In genomic region chr11:47606731-47607130, GRCh38 we compare ENCODE assay signal across 17 cellular contexts. TPM values are rescaled to one million over a fixed set of nuclear protein-coding genes. Genes with fewer than 3 reads are reported as not detected.
DNase-seq lines count a peak whose midpoint lies in the region; TF ChIP-seq lines count a peak whose summit lies in the region.
"Had no signal": no experiment of that assay in that cellular context is flagged by ENCODE, and none has a peak within 500 bp of the region (broad histone marks: within the 10 kb centered on the region; RNA-seq: fewer than 3 reads in every experiment).

No MANE protein-coding gene starts in this region.

- H3K9ac ChIP-seq in mesendoderm (ENCODE audit: low read length), result no peak overlapping the region

- no peak overlapping the region for H3K4me3 ChIP-seq in AG04450 (ENCODE audit: low read depth, low read length)
- H3K4me3 ChIP-seq in Jurkat, Clone E6-1 (ENCODE audit: low read length), result no peak overlapping the region
- H3K4me3 ChIP-seq in cardiac fibroblast (replicated peaks in 1 of 2; ENCODE audit: low read depth in 2 of 2, low read length in 2 of 2), result no peak overlapping the region
- H3K4me3 ChIP-seq in mesendoderm (ENCODE audit: low read length), result no peak overlapping the region
- H3K4me3 ChIP-seq: psoas muscle had no signal

- CTCF ChIA-PET in AG04450 (lab: Charles Lee), result interaction anchor here (1.2 to 2.0 kb wide), 3 partner anchors 12 to 233 kb away, joined by 4 to 13 read pairs (median 5); no protein-coding TSS in a partner anchor

- H3K79me2 ChIP-seq in mesendoderm (ENCODE audit: control insufficient read depth, insufficient read depth, low read length), result no peaks in the 10 kb centered on the region

- no peak for TF ChIP-seq POLR2A in erythroblast (IDR thresholded peaks at IDR 0.05; ENCODE audit: low read length)

- H3K23ac ChIP-seq in mesendoderm (ENCODE audit: low read length), result no peak overlapping the region

- H3K4ac ChIP-seq in mesendoderm (ENCODE audit: low read depth, low read length), result no peak overlapping the region

- H3K4me1 ChIP-seq in mesendoderm (ENCODE audit: control insufficient read depth, low read depth, low read length), result no peaks in the 10 kb centered on the region
- H3K4me1 ChIP-seq: psoas muscle had no signal

- H3K79me1 ChIP-seq in mesendoderm (ENCODE audit: low read length), result no peaks in the 10 kb centered on the region

- H2BK15ac ChIP-seq in mesendoderm (replicated peaks; ENCODE audit: low read depth), result no peak overlapping the region

- H4K5ac ChIP-seq in mesendoderm (ENCODE audit: low read length), result no peak overlapping the region

- no peak overlapping the region for H3K4me2 ChIP-seq in mesendoderm (ENCODE audit: low read length)

- H2AK5ac ChIP-seq in mesendoderm (ENCODE audit: low read length), result no peak overlapping the region

- no peak for DNase-seq in AG04450 (ENCODE audit: low read depth, low spot score)
- peak; percentile 25 for DNase-seq in Jurkat, Clone E6-1 (ENCODE audit: low read depth, low spot score)
- DNase-seq in cardiac fibroblast (ENCODE audit: low read depth in 2 of 2), result peak; percentile 55 to 57
- peak; percentile 35 for DNase-seq in mesendoderm
- no peak for DNase-seq in NCI-H1694 (lab: John Stamatoyannopoulos, UW)
- no peak for DNase-seq in cerebellar nuclear complex (lab: John Stamatoyannopoulos, UW)
- no peak for DNase-seq in DMS79 treated with DMSO at 0.1 percent for 48 hours (lab: John Stamatoyannopoulos, UW)
- DNase-seq in erythroblast (lab: John Stamatoyannopoulos, UW), result no peak
- DNase-seq: activated naive CD8-positive, alpha-beta T cell treated with anti-CD3 and anti-CD28 coated beads for 36 hours; AML-193; cortex of kidney; DMS53; midbrain; NCI-H1930; stimulated activated CD4-positive, alpha-beta T cell treated with anti-CD3 and anti-CD28 coated beads, Interleukin-4, amount 100 ng/mL, for 1 hour; WERI-Rb-1 had no signal

- peak overlapping the region; percentile 73 for H3K27ac ChIP-seq in AG04450 (ENCODE audit: low read depth, low read length)
- no peak overlapping the region for H3K27ac ChIP-seq in mesendoderm (ENCODE audit: low read depth, low read length)
- H3K27ac ChIP-seq: psoas muscle, WERI-Rb-1 had no signal

- no peak overlapping the region for H4K8ac ChIP-seq in mesendoderm (ENCODE audit: low read depth, low read length)

- H3K18ac ChIP-seq in mesendoderm (ENCODE audit: low read length), result no peak overlapping the region

- no CpG with 5 or more reads among the region's 5 CpGs for WGBS in mesendoderm (ENCODE audit: extremely low coverage, insufficient coverage, low lambda C conversion rate)

- H3K56ac ChIP-seq in mesendoderm (ENCODE audit: low read length), result no peak overlapping the region

- POLR2A ChIA-PET in AG04450 (lab: Yijun Ruan, JAX), result interaction anchor here (1.1 to 1.7 kb wide), 2 partner anchors 9 to 191 kb away, joined by 3 to 7 read pairs; no protein-coding TSS in a partner anchor

- H2BK5ac ChIP-seq in mesendoderm (ENCODE audit: low read length), result no peak overlapping the region

- H3K36me3 ChIP-seq in mesendoderm (ENCODE audit: control insufficient read depth, insufficient read depth, low read length), result no peaks in the 10 kb centered on the region

- H3K27me3 ChIP-seq in AG04450 (ENCODE audit: control insufficient read depth, insufficient read depth, low read length) (no peaks in the 10 kb centered on the region), mesendoderm (ENCODE audit: insufficient read depth, low read length, poor library complexity) (no peaks in the 10 kb centered on the region)

- no peaks in the 10 kb centered on the region for H3K9me3 ChIP-seq in AG04450 (ENCODE audit: control insufficient read depth, insufficient read depth, low read length)
- H3K9me3 ChIP-seq: psoas muscle had no signal

- no peak overlapping the region for H2BK120ac ChIP-seq in mesendoderm (ENCODE audit: low read depth, low read length)

- TF ChIP-seq CTCF in AG04450 (IDR thresholded peaks at IDR 0.05; ENCODE audit: low read depth, low read length), result no peak
- TF ChIP-seq CTCF in cardiac fibroblast (IDR thresholded peaks at IDR 0.05; ENCODE audit: low read depth, low read length), result no peak

RNA-seq across cellular contexts. Expression of gene C1QTNF4, which starts 12.5 kb away (rescaled TPM):
- polyA plus RNA-seq in AG04450 (2011; rRNA removed), result 0.14 and 0.19 TPM in 2 replicates
- not detected in 2 replicates for polyA minus RNA-seq in AG04450 (2011; rRNA and poly(A)+ RNA removed)
- not detected for polyA plus RNA-seq in Jurkat, Clone E6-1 (2012; ENCODE audit: insufficient read depth, insufficient read length)
- 0.53 TPM for polyA plus RNA-seq in mesendoderm (2013, experiment 1 of 2)
- polyA plus RNA-seq in mesendoderm (2013, experiment 2 of 2), result 0.52 TPM

RNA-seq across cellular contexts. Expression of gene FAM180B, which starts 20.3 kb away (rescaled TPM):
- polyA plus RNA-seq in AG04450 (2011; rRNA removed), result not detected in 2 replicates
- not detected in 2 replicates for polyA minus RNA-seq in AG04450 (2011; rRNA and poly(A)+ RNA removed)
- not detected for polyA plus RNA-seq in Jurkat, Clone E6-1 (2012; ENCODE audit: insufficient read depth, insufficient read length)
- polyA plus RNA-seq in mesendoderm (2013, experiment 1 of 2), result 0.07 TPM
- polyA plus RNA-seq in mesendoderm (2013, experiment 2 of 2), result 0.03 TPM

RNA-seq across cellular contexts. Expression of gene NDUFS3, which starts 27.9 kb away (rescaled TPM):
- 103 and 106 TPM in 2 replicates for polyA plus RNA-seq in AG04450 (2011; rRNA removed)
- polyA minus RNA-seq in AG04450 (2011; rRNA and poly(A)+ RNA removed), result 47.1 and 49.9 TPM in 2 replicates
- 264 TPM for polyA plus RNA-seq in Jurkat, Clone E6-1 (2012; ENCODE audit: insufficient read depth, insufficient read length)
- 123 TPM for polyA plus RNA-seq in mesendoderm (2013, experiment 1 of 2)
- 123 TPM for polyA plus RNA-seq in mesendoderm (2013, experiment 2 of 2)

RNA-seq across cellular contexts. Expression of gene KBTBD4, which starts 28.0 kb away (rescaled TPM):
- 19.5 and 20.0 TPM in 2 replicates for polyA plus RNA-seq in AG04450 (2011; rRNA removed)
- 28.3 and 30.4 TPM in 2 replicates for polyA minus RNA-seq in AG04450 (2011; rRNA and poly(A)+ RNA removed)
- polyA plus RNA-seq in Jurkat, Clone E6-1 (2012; ENCODE audit: insufficient read depth, insufficient read length), result 30.9 TPM
- 8.1 TPM for polyA plus RNA-seq in mesendoderm (2013, experiment 1 of 2)
- 8.4 TPM for polyA plus RNA-seq in mesendoderm (2013, experiment 2 of 2)

RNA-seq across cellular contexts. Expression of gene MTCH2, which starts 35.6 kb away (rescaled TPM):
- polyA plus RNA-seq in AG04450 (2011; rRNA removed), result 175 and 194 TPM in 2 replicates
- 87.8 and 103 TPM in 2 replicates for polyA minus RNA-seq in AG04450 (2011; rRNA and poly(A)+ RNA removed)
- 260 TPM for polyA plus RNA-seq in Jurkat, Clone E6-1 (2012; ENCODE audit: insufficient read depth, insufficient read length)
- 140 TPM for polyA plus RNA-seq in mesendoderm (2013, experiment 1 of 2)
- polyA plus RNA-seq in mesendoderm (2013, experiment 2 of 2), result 139 TPM

Comparison
In these comparisons a context has a peak if more than half of its experiments do, and no peak if none do; other contexts are left out.
1. DNase-seq: peak in Jurkat, Clone E6-1 (single experiment), cardiac fibroblast (2 of 2) and mesendoderm (single experiment); none in AG04450 (single experiment), NCI-H1694 (single experiment), cerebellar nuclear complex (0 of 2), DMS79 treated with DMSO at 0.1 percent for 48 hours (single experiment) and erythroblast (0 of 2).